Comparison of ENCODE assay signal across 7 cellular contexts in genomic region chr1:39098569-39099250, GRCh38.
A peak's percentile ranks its signal among the peaks of the same experiment; 100 is the strongest.
DNase-seq lines count a peak whose midpoint lies in the region; ATAC-seq and TF ChIP-seq lines count a peak whose summit lies in the region.

No MANE protein-coding gene starts in this region.

- ATAC-seq in GM21526 (IDR thresholded peaks at IDR 0.05; ENCODE audit: low FRiP score, unreplicated experiment), result no peak

- intact Hi-C loops in left ventricle myocardium inferior (cut with micrococcal nuclease), result no loop called here

- no peaks in the 10 kb centered on the region for H3K9me3 ChIP-seq in left ventricle myocardium inferior (replicated peaks)

- TF ChIP-seq CTCF in GM12874 (IDR thresholded peaks at IDR 0.05; ENCODE audit: insufficient read depth, low read depth, low read length), result peak; percentile 78
- TF ChIP-seq CTCF in left ventricle myocardium inferior (IDR thresholded peaks at IDR 0.05; ENCODE audit: borderline replicate concordance), result peak; percentile 80

- H3K27me3 ChIP-seq in left ventricle myocardium inferior (ENCODE audit: low read depth), result no peaks in the 10 kb centered on the region

- DNase-seq in NCI-H1436 treated with DMSO at 0.1 percent for 48 hours (lab: John Stamatoyannopoulos, UW), result peak; percentile 33
- DNase-seq in T follicular helper cell (ENCODE audit: low read depth), result peak; percentile 49
- DNase-seq in amniotic stem cell (lab: John Stamatoyannopoulos, UW), result peak; percentile 92
- peak; percentile 42 for DNase-seq in left ventricle myocardium inferior
- DNase-seq in putamen (ENCODE audit: low spot score), result peak; percentile 87

- peaks cover 20% of the 10 kb centered on the region for H3K4me1 ChIP-seq in left ventricle myocardium inferior

- H3K36me3 ChIP-seq in left ventricle myocardium inferior, result no peaks in the 10 kb centered on the region

- H3K27ac ChIP-seq in left ventricle myocardium inferior (replicated peaks), result no peak overlapping the region

- no peak overlapping the region for H3K4me3 ChIP-seq in left ventricle myocardium inferior

Comparison
In these comparisons a context has a peak if more than half of its experiments do, and no peak if none do; other contexts are left out.
1. DNase-seq: peak in every context shown above with its lines; median percentile 92 in amniotic stem cell; 87 in putamen; 49 in T follicular helper cell; 42 in left ventricle myocardium inferior; 33 in NCI-H1436 treated with DMSO at 0.1 percent for 48 hours.